11 cellular contexts compared by ENCODE assay signal in genomic region chr15:63969652-63970421, GRCh38.
A peak's percentile ranks its signal among the peaks of the same experiment; 100 is the strongest.
DNase-seq lines count a peak whose midpoint lies in the region; ATAC-seq and TF ChIP-seq lines count a peak whose summit lies in the region.
"Had no signal": no experiment of that assay in that cellular context is flagged by ENCODE, and none has a peak within 500 bp of the region (broad histone marks: within the 10 kb centered on the region; RNA-seq: fewer than 3 reads in every experiment).

No MANE protein-coding gene starts in this region.

- no peak overlapping the region for H3K9ac ChIP-seq in KMS-11
- H3K9ac ChIP-seq in mucosa of rectum (ENCODE audit: low read depth in 1 of 2, low read length in 2 of 2) = peak overlapping the region; percentile 47 to 51

- peaks cover 37% of the 10 kb centered on the region for H3K4me1 ChIP-seq in CD4-positive, alpha-beta memory T cell (ENCODE audit: insufficient read depth, low read length)
- H3K4me1 ChIP-seq in KMS-11 (ENCODE audit: low read depth, poor library complexity, severe bottlenecking) = peaks cover 31% of the 10 kb centered on the region
- peaks cover 57 to 59% of the 10 kb centered on the region in 2 donors for H3K4me1 ChIP-seq in mucosa of rectum (ENCODE audit: control insufficient read depth in 2 of 2, insufficient read depth in 2 of 2, low read length in 2 of 2)

- H3K27ac Mint-ChIP-seq in CD4-positive, alpha-beta memory T cell = peak overlapping the region; percentile 84 to 99 (median 94)
- H3K27ac Mint-ChIP-seq: HFFc6 had no signal

- peaks cover 0 to 10% (median 2%) of the 10 kb centered on the region in 8 donors for H3K9me3 Mint-ChIP-seq in CD4-positive, alpha-beta memory T cell
- H3K9me3 Mint-ChIP-seq: HFFc6 had no signal

- CTCF ChIA-PET in CD4-positive, alpha-beta memory T cell (lab: Charles Lee; ENCODE audit: partially characterized antibody) = interaction anchor here (4.1 kb wide), 1 partner anchor 25 kb away, joined by 26 read pairs; no protein-coding TSS in a partner anchor

- no peaks in the 10 kb centered on the region for H4K20me1 ChIP-seq in KMS-11 (ENCODE audit: insufficient read depth)

- H2AFZ ChIP-seq in KMS-11 (ENCODE audit: low read depth) = no peak overlapping the region

- H3K4me3 Mint-ChIP-seq in CD4-positive, alpha-beta memory T cell = peak overlapping the region in 3 of 8 donors; percentile 5 to 91 (median 17)
- H3K4me3 Mint-ChIP-seq: HFFc6 had no signal

- H3K27me3 Mint-ChIP-seq in CD4-positive, alpha-beta memory T cell = no peaks in the 10 kb centered on the region

- H3K4me1 Mint-ChIP-seq in CD4-positive, alpha-beta memory T cell = peaks cover 22 to 50% (median 33%) of the 10 kb centered on the region in 4 donors

- H3K27ac ChIP-seq in CD4-positive, alpha-beta memory T cell (ENCODE audit: low read depth, low read length) = peak overlapping the region; percentile 34
- H3K27ac ChIP-seq in KMS-11 = peak overlapping the region; percentile 88
- H3K27ac ChIP-seq in mucosa of rectum (ENCODE audit: low read depth in 2 of 2, low read length in 2 of 2) = peak overlapping the region; percentile 92 to 93

- peaks cover 0 to 2% of the 10 kb centered on the region in 2 donors for H3K36me3 Mint-ChIP-seq in CD4-positive, alpha-beta memory T cell

- POLR2A ChIA-PET in CD4-positive, alpha-beta memory T cell (lab: Charles Lee; ENCODE audit: partially characterized antibody) = interaction anchor here (0.9 to 2.1 kb wide), 4 partner anchors 25 to 41 kb away, joined by 4 to 26 read pairs (median 9); no protein-coding TSS in a partner anchor

- no peaks in the 10 kb centered on the region for H3K27me3 ChIP-seq in CD4-positive, alpha-beta memory T cell (ENCODE audit: insufficient read depth, low read length)
- no peaks in the 10 kb centered on the region for H3K27me3 ChIP-seq in KMS-11 (ENCODE audit: insufficient read depth, low read depth)
- H3K27me3 ChIP-seq in mucosa of rectum (ENCODE audit: control insufficient read depth in 2 of 2, insufficient read depth in 2 of 2, low read length in 2 of 2) = no peaks in the 10 kb centered on the region

- no peaks in the 10 kb centered on the region for H3K36me3 ChIP-seq in CD4-positive, alpha-beta memory T cell (ENCODE audit: insufficient read depth, low read length)
- H3K36me3 ChIP-seq in KMS-11 (ENCODE audit: insufficient read depth) = no peaks in the 10 kb centered on the region
- H3K36me3 ChIP-seq in mucosa of rectum (ENCODE audit: control insufficient read depth in 2 of 2, insufficient read depth in 2 of 2, low read length in 2 of 2) = peaks cover 0 to 15% of the 10 kb centered on the region in 2 donors

- no peak for DNase-seq in CD4-positive, alpha-beta memory T cell
- DNase-seq in cardiac fibroblast (ENCODE audit: low read depth in 2 of 2) (peak; percentile 11 to 14), T1000 (lab: John Stamatoyannopoulos, UW) (no peak), medulla oblongata (ENCODE audit: extremely low spot score) (no peak), NCI-H187 treated with DMSO at 0.1 percent for 48 hours (lab: John Stamatoyannopoulos, UW) (no peak)
- DNase-seq: activated CD4-positive, CD25-positive, alpha-beta regulatory T cell treated with anti-CD3 and anti-CD28 coated beads, Interleukin-2, amount 50 U/mL, for 72 hours; foreskin fibroblast had no signal

- no peaks in the 10 kb centered on the region for H3K79me2 ChIP-seq in KMS-11 (ENCODE audit: insufficient read depth, low read depth)

- H3K4me2 ChIP-seq in KMS-11 = peak overlapping the region; percentile 88

- H3K4me3 ChIP-seq in CD4-positive, alpha-beta memory T cell (ENCODE audit: low read length in 2 of 2) = no peak overlapping the region
- H3K4me3 ChIP-seq in KMS-11 (IDR thresholded peaks at IDR 0.05; ENCODE audit: insufficient read depth, low read depth, low read length) (no peak overlapping the region), cardiac fibroblast (replicated peaks in 1 of 2; ENCODE audit: low read depth in 2 of 2, low read length in 2 of 2) (no peak overlapping the region), mucosa of rectum (ENCODE audit: low read length in 2 of 2) (no peak overlapping the region)

- H3K9me3 ChIP-seq in CD4-positive, alpha-beta memory T cell (ENCODE audit: control insufficient read depth in 1 of 2, low read length in 2 of 2) = no peaks in the 10 kb centered on the region
- no peaks in the 10 kb centered on the region for H3K9me3 ChIP-seq in mucosa of rectum (ENCODE audit: control insufficient read depth in 2 of 2, low read length in 2 of 2)

- intact Hi-C loops in CD4-positive, alpha-beta memory T cell (cut with micrococcal nuclease) = no loop called here

- TF ChIP-seq CTCF in KMS-11 (conservative IDR thresholded peaks at IDR 0.05; ENCODE audit: low read depth, low read length) (no peak), cardiac fibroblast (IDR thresholded peaks at IDR 0.05; ENCODE audit: low read depth, low read length) (no peak)

- ATAC-seq in GM18520 (IDR thresholded peaks at IDR 0.05; ENCODE audit: unreplicated experiment) = no peak

Comparison
In these comparisons a context has a peak if more than half of its experiments do, and no peak if none do; other contexts are left out.
1. DNase-seq: peak in cardiac fibroblast (2 of 2); none in CD4-positive, alpha-beta memory T cell (0 of 5), T1000 (single experiment), medulla oblongata (single experiment) and NCI-H187 treated with DMSO at 0.1 percent for 48 hours (single experiment).
2. H3K27ac ChIP-seq: peak in every context shown above with its lines; median percentile 92 in mucosa of rectum; 88 in KMS-11; 34 in CD4-positive, alpha-beta memory T cell.